8 cellular contexts compared by ENCODE assay signal in the genomic region with DNA sequence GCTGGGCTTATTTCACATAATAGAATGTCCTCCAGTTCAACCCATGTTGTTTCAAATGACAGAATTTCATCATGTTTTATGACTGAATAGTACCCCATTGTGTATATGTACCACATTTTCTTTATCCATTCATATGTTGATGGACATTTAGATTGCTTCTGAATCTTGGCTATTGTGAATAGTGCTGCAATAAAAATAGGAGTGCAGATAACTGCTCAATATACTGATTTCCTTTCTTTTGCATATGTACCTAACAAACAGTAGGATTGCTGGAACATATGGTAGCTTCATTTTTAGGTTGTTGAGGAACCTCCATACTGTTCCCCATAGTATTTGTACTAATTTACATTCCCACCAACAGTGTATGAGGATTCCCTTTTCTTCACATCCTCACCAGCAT.
"Had no signal": no experiment of that assay in that cellular context is flagged by ENCODE, and none has a peak within 500 bp of the region (broad histone marks: within the 10 kb centered on the region; RNA-seq: fewer than 3 reads in every experiment).

No MANE protein-coding gene starts in this region.

- H3K4me3 ChIP-seq: GM23248, GM23338, HAP-1 had no signal

- H3K4me2 ChIP-seq: GM23338 had no signal

- H3K9ac ChIP-seq: GM23248 had no signal

- DNase-seq: GM23248, GOT3, H7, H9, HCEC 1CT, HFFc6 had no signal

- H3K27ac ChIP-seq: GM23248 had no signal

- H2AFZ ChIP-seq: GM23248, GM23338 had no signal

- H3K9me3 ChIP-seq: HAP-1 had no signal

- H3K4me3 Mint-ChIP-seq: GM23338, H9, HFFc6 had no signal

- H3K36me3 ChIP-seq: HAP-1 had no signal

- H3K27ac Mint-ChIP-seq: GM23338, H9, HFFc6 had no signal
